In the genomic region with DNA sequence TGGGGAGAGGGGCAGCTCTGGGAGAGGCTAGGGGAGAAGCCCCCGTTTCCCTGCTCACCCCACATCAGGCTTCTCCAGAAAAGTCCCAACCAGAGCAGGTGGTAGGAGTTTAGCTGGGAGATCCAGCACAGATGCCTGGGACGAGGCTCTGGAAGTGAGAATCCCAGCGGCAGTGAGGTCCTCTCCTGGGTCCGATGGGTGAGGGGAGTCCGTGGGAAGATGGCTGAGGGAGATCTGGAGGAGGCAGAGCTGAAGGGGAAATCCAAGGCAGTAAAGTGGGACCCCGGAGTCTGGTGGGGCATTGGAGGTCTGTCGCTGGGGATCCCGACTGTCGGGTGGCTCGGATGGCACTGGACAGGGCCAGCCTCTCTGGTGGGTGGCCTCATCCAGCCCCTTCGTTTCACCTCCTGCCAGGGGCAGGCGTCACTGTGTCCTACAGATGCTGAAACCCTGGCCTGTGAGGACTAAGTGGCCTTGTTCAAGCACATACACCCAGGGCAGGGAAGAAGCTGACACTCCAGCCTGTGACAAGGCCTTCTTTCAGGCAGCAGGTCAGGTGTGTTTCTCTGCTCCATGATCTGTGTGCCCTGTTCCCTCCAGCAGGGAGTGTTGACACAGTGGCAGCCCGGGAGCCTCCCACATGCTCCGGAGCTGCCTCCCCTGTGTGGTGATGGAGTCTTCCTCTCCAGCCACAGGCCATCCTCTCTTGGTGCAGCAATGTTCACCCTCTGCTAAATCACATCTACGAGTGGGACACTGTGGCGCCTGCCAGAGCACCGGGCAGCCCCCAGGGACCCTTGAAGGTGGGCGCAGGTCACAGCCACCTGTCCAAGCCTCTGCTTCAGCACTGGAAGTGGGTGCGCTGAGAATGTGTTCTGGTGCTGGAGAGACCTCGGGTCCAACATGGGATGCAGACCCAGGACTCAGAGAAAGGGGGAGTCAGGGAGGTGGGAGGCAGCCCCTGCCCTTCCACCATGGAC, we compare ENCODE assay signal across 20 cellular contexts.
DNase-seq lines count a peak whose midpoint lies in the region; ATAC-seq and TF ChIP-seq lines count a peak whose summit lies in the region.
"Had no signal": no experiment of that assay in that cellular context is flagged by ENCODE, and none has a peak within 500 bp of the region (broad histone marks: within the 10 kb centered on the region; RNA-seq: fewer than 3 reads in every experiment).

No MANE protein-coding gene starts in this region.

- H3K4me1 ChIP-seq in BLaER1 treated with 17β-estradiol and CSF1 and Interleukin-3, amounts not matched to agents 10 nM and 100 nM: peaks cover 20 to 37% (median 32%) of the 10 kb centered on the region in 10 experiments
- H3K4me1 ChIP-seq in neuronal stem cell (ENCODE audit: control insufficient read depth in 2 of 2, insufficient read depth in 1 of 2, low read depth in 1 of 2, low read length in 2 of 2): peaks cover 0 to 3% of the 10 kb centered on the region in 2 donors

- H3K79me1 ChIP-seq in neuronal stem cell (ENCODE audit: low read depth, low read length): no peaks in the 10 kb centered on the region

- H3K23ac ChIP-seq in neuronal stem cell (ENCODE audit: low read depth, low read length, poor library complexity): no peak overlapping the region

- H3K36me3 ChIP-seq in BLaER1 treated with 17β-estradiol and CSF1 and Interleukin-3, amounts not matched to agents 10 nM and 100 nM: no peaks in the 10 kb centered on the region
- H3K36me3 ChIP-seq in neuronal stem cell (replicated peaks in 1 of 2; ENCODE audit: control insufficient read depth in 2 of 2, insufficient read depth in 2 of 2, low read length in 2 of 2): no peaks in the 10 kb centered on the region
- H3K36me3 ChIP-seq: MG63 had no signal

- H3K14ac ChIP-seq in neuronal stem cell (ENCODE audit: low read length): no peak overlapping the region

- no peaks in the 10 kb centered on the region for H3K27me3 ChIP-seq in BLaER1 treated with 17β-estradiol and CSF1 and Interleukin-3, amounts not matched to agents 10 nM and 100 nM
- H3K27me3 ChIP-seq in neuronal stem cell (ENCODE audit: control insufficient read depth in 3 of 3, insufficient read depth in 3 of 3, low read depth in 1 of 3, low read length in 3 of 3): peaks cover 0 to 2% (median 0%) of the 10 kb centered on the region in 3 experiments
- H3K27me3 ChIP-seq: MG63 had no signal

- no peak overlapping the region for H2BK12ac ChIP-seq in neuronal stem cell (ENCODE audit: low read length)

- H4K8ac ChIP-seq in neuronal stem cell (ENCODE audit: low read depth, low read length): no peak overlapping the region

- no peak overlapping the region for H2AFZ ChIP-seq in neuronal stem cell (ENCODE audit: low read length)
- H2AFZ ChIP-seq: PC-9 had no signal

- H3K27ac ChIP-seq in BLaER1 treated with 17β-estradiol and CSF1 and Interleukin-3, amounts not matched to agents 10 nM and 100 nM: no peak overlapping the region
- no peak overlapping the region for H3K27ac ChIP-seq in coronary artery
- H3K27ac ChIP-seq in neuronal stem cell (replicated peaks; ENCODE audit: low read length): no peak overlapping the region
- H3K27ac ChIP-seq: HL-60, PC-9, RWPE1 had no signal

- H3K4ac ChIP-seq in neuronal stem cell (ENCODE audit: low read length): no peak overlapping the region

- no CpG with 5 or more reads among the region's 20 CpGs for WGBS in neuronal stem cell (ENCODE audit: extremely low coverage in 2 of 2, insufficient read length in 2 of 2, insufficient replicate concordance in 1 of 2), 2 donors

- no peak overlapping the region for H2BK15ac ChIP-seq in neuronal stem cell (ENCODE audit: low read length)

- peak overlapping the region; percentile 5 for H3K18ac ChIP-seq in neuronal stem cell (ENCODE audit: low read length)

- no peak overlapping the region for H3K9ac ChIP-seq in BLaER1 treated with 17β-estradiol and CSF1 and Interleukin-3, amounts not matched to agents 10 nM and 100 nM
- peak overlapping the region; percentile 39 for H3K9ac ChIP-seq in neuronal stem cell (ENCODE audit: low read depth, low read length, poor library complexity)

- peak overlapping the region; percentile 29 to 71 (median 65) for H3K4me2 ChIP-seq in BLaER1 treated with 17β-estradiol and CSF1 and Interleukin-3, amounts not matched to agents 10 nM and 100 nM
- H3K4me2 ChIP-seq in neuronal stem cell (ENCODE audit: insufficient read depth, low read length, poor library complexity, severe bottlenecking): no peak overlapping the region
- H3K4me2 ChIP-seq: PC-9 had no signal

- DNase-seq in NCI-H345 (lab: John Stamatoyannopoulos, UW) (peak; percentile 33), NCI-H345 treated with DMSO at 0.1 percent for 48 hours (lab: John Stamatoyannopoulos, UW; ENCODE audit: unreplicated experiment) (no peak), coronary artery (ENCODE audit: low spot score) (peak; percentile 49), neuronal stem cell (ENCODE audit: low spot score) (no peak)
- DNase-seq in activated CD4-positive, alpha-beta T cell treated with anti-CD3 and anti-CD28 coated beads for 4 hours: no peak
- no peak for DNase-seq in stimulated activated naive CD4-positive, alpha-beta T cell treated with Interleukin-2 at 50 U/mL for 16 hours (lab: John Stamatoyannopoulos, UW)
- DNase-seq: CD8-positive, alpha-beta T cell; DMS79 treated with DMSO at 0.1 percent for 48 hours; H7; Kasumi-1; MG63; NCI-H1092; NCI-H1436 treated with DMSO at 0.1 percent for 48 hours; NCI-H2081; NCI-H524; PC-9 had no signal

- no peak for ATAC-seq in GM21423 (IDR thresholded peaks at IDR 0.05; ENCODE audit: unreplicated experiment)
- ATAC-seq: CD8-positive, alpha-beta T cell had no signal

- H2BK5ac ChIP-seq in neuronal stem cell (ENCODE audit: low read length): no peak overlapping the region

- H2BK120ac ChIP-seq in neuronal stem cell (ENCODE audit: low read depth, low read length): peak overlapping the region; percentile 19

- peaks cover 0 to 6% (median 0%) of the 10 kb centered on the region in 11 experiments; a peak in 2 of 22 replicates for H4K20me1 ChIP-seq in BLaER1 treated with 17β-estradiol and CSF1 and Interleukin-3, amounts not matched to agents 10 nM and 100 nM

- H4K91ac ChIP-seq in neuronal stem cell (ENCODE audit: low read depth, low read length, poor library complexity): no peak overlapping the region

- TF ChIP-seq CTCF in coronary artery (IDR thresholded peaks at IDR 0.05): no peak

- H3K4me3 ChIP-seq in BLaER1 treated with 17β-estradiol and CSF1 and Interleukin-3, amounts not matched to agents 10 nM and 100 nM: no peak overlapping the region
- no peak overlapping the region for H3K4me3 ChIP-seq in coronary artery
- H3K4me3 ChIP-seq in neuronal stem cell (ENCODE audit: low read length in 2 of 2): peak overlapping the region in 1 of 2 donors; percentile 17
- H3K4me3 ChIP-seq: MG63, PC-9 had no signal

- peaks cover 0 to 12% (median 5%) of the 10 kb centered on the region in 11 experiments; a peak in 13 of 22 replicates for H3K9me3 ChIP-seq in BLaER1 treated with 17β-estradiol and CSF1 and Interleukin-3, amounts not matched to agents 10 nM and 100 nM (replicated peaks in 1 of 11)
- H3K9me3 ChIP-seq in neuronal stem cell (replicated peaks in 1 of 2; ENCODE audit: control insufficient read depth in 2 of 2, insufficient read depth in 1 of 2, low read depth in 1 of 2, low read length in 2 of 2): peaks cover 0 to 5% of the 10 kb centered on the region in 2 donors
- H3K9me3 ChIP-seq: MG63 had no signal

- H2AK5ac ChIP-seq in neuronal stem cell (ENCODE audit: low read depth, low read length): no peak overlapping the region

Comparison
In these comparisons a context has a peak if more than half of its experiments do, and no peak if none do; other contexts are left out.
1. DNase-seq: peak in NCI-H345 (single experiment) and coronary artery (single experiment); none in NCI-H345 treated with DMSO at 0.1 percent for 48 hours (single experiment), neuronal stem cell (single experiment), activated CD4-positive, alpha-beta T cell treated with anti-CD3 and anti-CD28 coated beads for 4 hours (0 of 2) and stimulated activated naive CD4-positive, alpha-beta T cell treated with Interleukin-2 at 50 U/mL for 16 hours (single experiment).